Comparison of ENCODE assay signal across 21 cellular contexts in the genomic region with DNA sequence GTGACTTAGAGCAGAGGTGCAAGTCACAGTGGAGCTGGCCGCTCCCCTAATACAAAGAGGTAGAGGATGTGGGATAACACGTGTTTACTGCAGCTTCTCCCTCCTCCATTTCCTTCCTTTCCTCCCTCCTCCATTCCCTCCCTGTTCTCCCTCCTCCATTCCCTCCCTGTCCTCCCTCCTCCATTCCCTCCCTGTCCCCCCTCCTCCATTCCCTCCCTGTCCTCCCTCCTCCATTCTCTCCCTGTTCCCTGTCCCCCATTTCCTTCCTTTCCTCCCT.
"Had no signal": no experiment of that assay in that cellular context is flagged by ENCODE, and none has a peak within 500 bp of the region (broad histone marks: within the 10 kb centered on the region; RNA-seq: fewer than 3 reads in every experiment).

No MANE protein-coding gene starts in this region.

- H3K27ac ChIP-seq: SJSA1, SK-N-MC had no signal

- H3K36me3 ChIP-seq: MG63, SJSA1 had no signal

- H3K27me3 ChIP-seq: MG63, SJSA1 had no signal

- H3K4me1 ChIP-seq: SJSA1 had no signal

- H3K9me3 ChIP-seq: SJSA1 had no signal

- DNase-seq: Karpas-422, KG1, MG63, NCI-H1092, NCI-H1105 treated with DMSO at 0.1 percent for 48 hours, NCI-H1417 treated with DMSO at 0.1 percent for 48 hours, NCI-H146, NCI-H1694 treated with DMSO at 0.1 percent for 48 hours, NCI-H1930, NCI-H2081, NCI-H2107, NCI-H2227 treated with DMSO at 0.1 percent for 48 hours, NCI-H524, NCI-H526 treated with DMSO at 0.1 percent for 48 hours, NCI-H748 treated with DMSO at 0.1 percent for 48 hours, RPMI8226, SIG-M5, SW 1271, T-cell had no signal

- H3K4me3 ChIP-seq: MG63, SJSA1, SK-N-MC had no signal
